ENCODE assay signal across 8 cellular contexts in the genomic region with DNA sequence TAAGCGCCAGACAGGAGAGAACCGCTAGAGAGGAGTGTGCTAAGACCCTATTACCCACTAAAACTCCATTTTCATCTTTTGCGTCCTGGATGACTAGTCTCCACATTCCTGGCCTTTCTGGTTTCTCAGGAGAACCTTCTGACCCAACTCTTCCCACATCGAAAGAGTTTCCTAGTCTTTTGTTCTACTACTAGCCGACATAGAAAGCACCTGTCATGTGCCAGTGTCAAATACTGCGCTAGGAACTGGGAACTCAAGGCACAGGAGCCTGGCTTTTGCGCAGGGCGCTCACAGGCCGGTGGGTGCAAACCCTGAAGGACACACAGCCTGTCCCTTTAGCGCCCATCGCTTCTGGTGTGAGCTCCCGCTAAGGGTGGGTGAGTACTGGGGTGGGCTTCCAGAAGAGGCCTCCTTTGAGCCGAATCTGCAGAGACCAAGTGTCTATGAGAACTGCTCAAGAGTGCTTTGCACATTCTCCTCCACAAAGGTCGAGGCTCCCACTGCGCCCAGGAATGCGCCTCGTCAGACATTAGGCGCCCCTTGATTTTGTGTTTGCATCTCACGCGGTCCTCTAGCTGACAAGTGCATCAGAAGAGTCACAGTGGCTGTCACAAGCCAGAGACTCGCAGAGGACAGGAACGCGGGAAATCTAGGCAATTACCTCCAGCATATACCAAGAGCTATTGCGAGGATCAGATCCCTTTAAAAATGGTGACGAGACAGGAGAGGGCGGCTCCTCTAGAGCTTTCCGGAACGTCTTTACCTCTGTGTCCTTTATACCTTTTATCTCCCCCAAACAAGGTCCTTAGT. TPM values are rescaled to one million over a fixed set of nuclear protein-coding genes. Genes with fewer than 3 reads are reported as not detected.
DNase-seq lines count a peak whose midpoint lies in the region; ATAC-seq lines count a peak whose summit lies in the region.

No MANE protein-coding gene starts in this region.

- H3K4me1 ChIP-seq in muscle layer of duodenum (ENCODE audit: control insufficient read depth in 1 of 2, insufficient read depth in 2 of 2, low read length in 2 of 2), result peaks cover 14 to 74% of the 10 kb centered on the region in 2 donors

- no peak for ATAC-seq in activated CD8-positive, alpha-beta memory T cell treated with anti-CD3 and anti-CD28 coated beads, Interleukin-2, amount 10 ng/mL, durations not matched to agents 7 days and 5 days
- ATAC-seq in central memory CD8-positive, alpha-beta T cell (replicated peaks; ENCODE audit: extremely low read depth, poor library complexity, severe bottlenecking), result no peak
- ATAC-seq in GM18861 (IDR thresholded peaks at IDR 0.05; ENCODE audit: unreplicated experiment), result no peak

- CTCF ChIA-PET in activated CD8-positive, alpha-beta memory T cell treated with anti-CD3 and anti-CD28 coated beads, Interleukin-2, amount 10 ng/mL, durations not matched to agents 7 days and 5 days (lab: Charles Lee), result interaction anchor here (0.5 to 2.7 kb wide), 6 partner anchors 11 to 1763 kb away, joined by 3 to 13 read pairs (median 4); no protein-coding TSS in a partner anchor

- peaks cover 47% of the 10 kb centered on the region for H3K27me3 Mint-ChIP-seq in activated CD8-positive, alpha-beta memory T cell treated with anti-CD3 and anti-CD28 coated beads, Interleukin-2, amount 10 ng/mL, durations not matched to agents 7 days and 5 days
- peaks cover 43% of the 10 kb centered on the region for H3K27me3 Mint-ChIP-seq in central memory CD8-positive, alpha-beta T cell

- no peaks in the 10 kb centered on the region for H3K9me3 Mint-ChIP-seq in activated CD8-positive, alpha-beta memory T cell treated with anti-CD3 and anti-CD28 coated beads, Interleukin-2, amount 10 ng/mL, durations not matched to agents 7 days and 5 days (ENCODE audit: low read depth)
- no peaks in the 10 kb centered on the region for H3K9me3 Mint-ChIP-seq in central memory CD8-positive, alpha-beta T cell

- peak overlapping the region; percentile 91 for H3K4me3 Mint-ChIP-seq in activated CD8-positive, alpha-beta memory T cell treated with anti-CD3 and anti-CD28 coated beads, Interleukin-2, amount 10 ng/mL, durations not matched to agents 7 days and 5 days
- peak overlapping the region; percentile 93 for H3K4me3 Mint-ChIP-seq in central memory CD8-positive, alpha-beta T cell

- H3K27me3 ChIP-seq in muscle layer of duodenum (ENCODE audit: low read depth, low read length), result peaks cover 10% of the 10 kb centered on the region

- H3K27ac ChIP-seq in muscle layer of duodenum (ENCODE audit: low read length), result peak overlapping the region; percentile 43

- peaks cover 50% of the 10 kb centered on the region for H3K4me1 Mint-ChIP-seq in activated CD8-positive, alpha-beta memory T cell treated with anti-CD3 and anti-CD28 coated beads, Interleukin-2, amount 10 ng/mL, durations not matched to agents 7 days and 5 days
- H3K4me1 Mint-ChIP-seq in central memory CD8-positive, alpha-beta T cell, result peaks cover 58% of the 10 kb centered on the region

- peak overlapping the region; percentile 95 for H3K4me3 ChIP-seq in muscle layer of duodenum (ENCODE audit: low read depth in 1 of 2, low read length in 2 of 2)

- H3K9me3 ChIP-seq in muscle layer of duodenum (ENCODE audit: control insufficient read depth in 1 of 2, low read length in 2 of 2), result no peaks in the 10 kb centered on the region

- peak overlapping the region; percentile 93 for H3K27ac Mint-ChIP-seq in activated CD8-positive, alpha-beta memory T cell treated with anti-CD3 and anti-CD28 coated beads, Interleukin-2, amount 10 ng/mL, durations not matched to agents 7 days and 5 days
- H3K27ac Mint-ChIP-seq in central memory CD8-positive, alpha-beta T cell (ENCODE audit: low read depth), result peak overlapping the region; percentile 100

- peaks cover 3 to 8% of the 10 kb centered on the region in 2 donors for H3K36me3 ChIP-seq in muscle layer of duodenum (ENCODE audit: control insufficient read depth in 1 of 2, insufficient read depth in 2 of 2, low read length in 2 of 2)

- DNase-seq in activated CD8-positive, alpha-beta memory T cell treated with anti-CD3 and anti-CD28 coated beads, Interleukin-2, amount 10 ng/mL, durations not matched to agents 7 days and 5 days, result no peak
- DNase-seq in activated CD8-positive, alpha-beta memory T cell treated with anti-CD3 and anti-CD28 coated beads, Interleukin-2, amount 50 U/mL, for 4 hours, result no peak
- DNase-seq in NCI-H82 treated with DMSO at 0.1 percent for 48 hours (lab: John Stamatoyannopoulos, UW; ENCODE audit: unreplicated experiment), result peak; percentile 15
- no peak for DNase-seq in central memory CD8-positive, alpha-beta T cell (ENCODE audit: low spot score in 2 of 2)
- DNase-seq in ureter (ENCODE audit: low spot score), result no peak
- no peak for DNase-seq in activated CD4-positive, alpha-beta T cell treated with anti-CD3 and anti-CD28 coated beads, Interleukin-2, amount 50 U/mL, for 4 hours

- peaks cover 12% of the 10 kb centered on the region for H3K36me3 Mint-ChIP-seq in activated CD8-positive, alpha-beta memory T cell treated with anti-CD3 and anti-CD28 coated beads, Interleukin-2, amount 10 ng/mL, durations not matched to agents 7 days and 5 days
- peaks cover 35% of the 10 kb centered on the region for H3K36me3 Mint-ChIP-seq in central memory CD8-positive, alpha-beta T cell (ENCODE audit: insufficient read depth)

RNA-seq across cellular contexts. Expression of gene PSMB3, which starts 2.0 kb away (rescaled TPM):
- 100 to 1,000 TPM; 246 to 303 TPM for total RNA-seq in activated CD8-positive, alpha-beta memory T cell treated with anti-CD3 and anti-CD28 coated beads, Interleukin-2, amount 10 ng/mL, durations not matched to agents 7 days and 5 days
- 156 TPM for total RNA-seq in ureter

RNA-seq across cellular contexts. Expression of gene PCGF2, which starts 2.4 kb away (rescaled TPM):
- 1 to 10 TPM; 2.1 to 2.5 TPM for total RNA-seq in activated CD8-positive, alpha-beta memory T cell treated with anti-CD3 and anti-CD28 coated beads, Interleukin-2, amount 10 ng/mL, durations not matched to agents 7 days and 5 days
- 54.5 TPM for total RNA-seq in ureter

RNA-seq across cellular contexts. Expression of gene CISD3, which starts 20.4 kb away (rescaled TPM):
- 10 to 100 TPM; 51.3 to 54.3 TPM for total RNA-seq in activated CD8-positive, alpha-beta memory T cell treated with anti-CD3 and anti-CD28 coated beads, Interleukin-2, amount 10 ng/mL, durations not matched to agents 7 days and 5 days
- total RNA-seq in ureter, result 60.1 TPM

RNA-seq across cellular contexts. Expression of gene MLLT6, which starts 45.4 kb away (rescaled TPM):
- 100 to 1,000 TPM; 223 to 247 TPM for total RNA-seq in activated CD8-positive, alpha-beta memory T cell treated with anti-CD3 and anti-CD28 coated beads, Interleukin-2, amount 10 ng/mL, durations not matched to agents 7 days and 5 days
- 209 TPM for total RNA-seq in ureter

RNA-seq across cellular contexts. Expression of gene PIP4K2B, which starts 48.8 kb away (rescaled TPM):
- total RNA-seq in activated CD8-positive, alpha-beta memory T cell treated with anti-CD3 and anti-CD28 coated beads, Interleukin-2, amount 10 ng/mL, durations not matched to agents 7 days and 5 days, result 10 to 100 TPM; 37.6 TPM
- 44.7 TPM for total RNA-seq in ureter

Comparison
In these comparisons a context has a peak if more than half of its experiments do, and no peak if none do; other contexts are left out.
1. RNA of gene PCGF2, which starts 2.4 kb away (total RNA-seq): 54.5 TPM in ureter (single experiment); 2.1 to 2.5 TPM in activated CD8-positive, alpha-beta memory T cell treated with anti-CD3 and anti-CD28 coated beads, Interleukin-2, amount 10 ng/mL, durations not matched to agents 7 days and 5 days; every median in the first group is over 10 times any median in the second.